In genomic region chr11:73982595-73982989, GRCh38 we compare ENCODE assay signal across 8 cellular contexts. TPM values are rescaled to one million over a fixed set of nuclear protein-coding genes. Genes with fewer than 3 reads are reported as not detected.
DNase-seq lines count a peak whose midpoint lies in the region; ATAC-seq and TF ChIP-seq lines count a peak whose summit lies in the region.

Gene UCP2, minus strand, starts transcription at chr11:73982843. Its CDS starts 4,465 bp downstream, at chr11:73978378.

- CTCF ChIA-PET in AG04450 (lab: Charles Lee), result interaction anchor here (1.1 kb wide), 1 partner anchor 19 kb away, joined by 4 read pairs; no protein-coding TSS in a partner anchor
- CTCF ChIA-PET in activated CD4-positive, alpha-beta T cell treated with anti-CD3 and anti-CD28 coated beads for 36 hours (lab: Charles Lee), result interaction anchor here (0.6 to 1.9 kb wide), 5 partner anchors 9 to 598 kb away, joined by 3 to 5 read pairs (median 5); partner anchors contain the start of genes C2CD3 and PPME1

- H3K9me3 Mint-ChIP-seq in activated CD4-positive, alpha-beta T cell treated with anti-CD3 and anti-CD28 coated beads for 36 hours (ENCODE audit: low read depth), result no peaks in the 10 kb centered on the region

- peaks cover 46% of the 10 kb centered on the region for H3K36me3 Mint-ChIP-seq in activated CD4-positive, alpha-beta T cell treated with anti-CD3 and anti-CD28 coated beads for 36 hours (ENCODE audit: low read depth)

- POLR2A ChIA-PET in AG04450 (lab: Yijun Ruan, JAX), result interaction anchor here (0.6 to 0.9 kb wide), 3 partner anchors 114 to 265 kb away, joined by 3 to 5 read pairs (median 3); no protein-coding TSS in a partner anchor
- POLR2A ChIA-PET in activated CD4-positive, alpha-beta T cell treated with anti-CD3 and anti-CD28 coated beads for 36 hours (lab: Charles Lee), result interaction anchor here (0.6 to 4.5 kb wide), 9 partner anchors 12 to 188 kb away, joined by 3 to 66 read pairs (median 5); partner anchors contain the start of genes C2CD3 and PPME1

- peaks cover 65% of the 10 kb centered on the region for H3K4me1 Mint-ChIP-seq in activated CD4-positive, alpha-beta T cell treated with anti-CD3 and anti-CD28 coated beads for 36 hours

- H3K9me3 ChIP-seq in AG04450 (ENCODE audit: control insufficient read depth, insufficient read depth, low read length) (no peaks in the 10 kb centered on the region), left lung (no peaks in the 10 kb centered on the region)

- H3K27me3 ChIP-seq in AG04450 (ENCODE audit: control insufficient read depth, insufficient read depth, low read length), result no peaks in the 10 kb centered on the region
- no peaks in the 10 kb centered on the region for H3K27me3 ChIP-seq in left lung

- intact Hi-C loops in activated CD4-positive, alpha-beta T cell treated with anti-CD3 and anti-CD28 coated beads for 36 hours (cut with DNase I, micrococcal nuclease), result loop anchor here (1.0 to 10.0 kb wide), 9 partner anchors 38 to 762 kb away; partner anchors contain the start of genes C2CD3 (in 1 of the 2), COA4 (in 1 of the 2), FAM168A (in 1 of the 2) and PAAF1 (in 1 of the 2)
- intact Hi-C loops in left lung (cut with DNase I), result no loop called here

- peak within 1 kb of the TSS; percentile 96 for H3K27ac Mint-ChIP-seq in activated CD4-positive, alpha-beta T cell treated with anti-CD3 and anti-CD28 coated beads for 36 hours

- DNase-seq in AG04450 (ENCODE audit: low read depth, low spot score) (peak; percentile 26), NCI-H460 (ENCODE audit: extremely low read depth, low read depth) (peak; percentile 44), coronary artery (ENCODE audit: low spot score) (no peak), left lung (peak; percentile 91 to 99)
- peak; percentile 92 for DNase-seq in activated CD4-positive, alpha-beta T cell treated with anti-CD3 and anti-CD28 coated beads for 36 hours
- peak; percentile 67 for DNase-seq in stimulated activated CD4-positive, alpha-beta T cell treated with anti-CD3 and anti-CD28 coated beads, Interleukin-2, amount 100 ng/mL, for 4 hours (ENCODE audit: low read depth)

- peak within 1 kb of the TSS; percentile 83 for H3K27ac ChIP-seq in AG04450 (ENCODE audit: low read depth, low read length)
- H3K27ac ChIP-seq in coronary artery, result peak within 1 kb of the TSS; percentile 86 to 92
- H3K27ac ChIP-seq in left lung, result peak within 1 kb of the TSS; percentile 88 to 99

- H3K4me3 ChIP-seq in AG04450 (ENCODE audit: low read depth, low read length) (peak within 1 kb of the TSS; percentile 82), coronary artery (peak within 1 kb of the TSS; percentile 79), left lung (peak within 1 kb of the TSS; percentile 47 to 68)

- TF ChIP-seq CTCF in AG04450 (IDR thresholded peaks at IDR 0.05; ENCODE audit: low read depth, low read length), result no peak
- TF ChIP-seq CTCF in coronary artery (IDR thresholded peaks at IDR 0.05), result no peak
- no peak for TF ChIP-seq CTCF in left lung (IDR thresholded peaks at IDR 0.05)

- peaks cover 0 to 30% of the 10 kb centered on the region in 2 donors for H3K36me3 ChIP-seq in left lung

- H3K27me3 Mint-ChIP-seq in activated CD4-positive, alpha-beta T cell treated with anti-CD3 and anti-CD28 coated beads for 36 hours, result no peaks in the 10 kb centered on the region

- H3K4me3 Mint-ChIP-seq in activated CD4-positive, alpha-beta T cell treated with anti-CD3 and anti-CD28 coated beads for 36 hours, result peak within 1 kb of the TSS; percentile 89

- H3K4me1 ChIP-seq in left lung, result peaks cover 9 to 65% of the 10 kb centered on the region in 2 donors

- ATAC-seq in GM18909 (IDR thresholded peaks at IDR 0.05; ENCODE audit: poor library complexity, unreplicated experiment), result peak; percentile 57
- ATAC-seq in HG03159 (IDR thresholded peaks at IDR 0.05; ENCODE audit: unreplicated experiment), result peak; percentile 39
- ATAC-seq in activated CD4-positive, alpha-beta T cell treated with anti-CD3 and anti-CD28 coated beads for 36 hours, result peak; percentile 67
- peak; percentile 90 for ATAC-seq in left lung

RNA-seq across cellular contexts. Expression of gene UCP2, which starts in this region (rescaled TPM):
- 4.7 and 5.9 TPM in 2 replicates for polyA plus RNA-seq in AG04450 (2011; rRNA removed)
- polyA minus RNA-seq in AG04450 (2011; rRNA and poly(A)+ RNA removed), result 9.8 and 19.1 TPM in 2 replicates
- total RNA-seq in NCI-H460 (2014; rRNA removed; shearing (Covaris generic)), result 0.26 and 0.45 TPM in 2 replicates
- 5.7 and 798 TPM in 2 replicates for polyA plus RNA-seq in NCI-H460 (2014; cell fraction: nucleus; rRNA removed)
- 100 to 1,000 TPM; 259 to 261 TPM for total RNA-seq in activated CD4-positive, alpha-beta T cell treated with anti-CD3 and anti-CD28 coated beads for 36 hours
- total RNA-seq in left lung, result 100 to 1,000 TPM in 1 of 2 donors, 10 to 100 TPM in 1; 70.0 to 142 TPM

Comparison
In these comparisons a context has a peak if more than half of its experiments do, and no peak if none do; other contexts are left out.
1. RNA of gene UCP2 (total RNA-seq): 259 to 261 TPM in activated CD4-positive, alpha-beta T cell treated with anti-CD3 and anti-CD28 coated beads for 36 hours and 70.0 to 142 TPM in left lung; 0.26 to 0.45 TPM in NCI-H460; every median in the first group is over 10 times any median in the second.
2. ATAC-seq: peak in every context shown above with its lines; median percentile 90 in left lung; 67 in activated CD4-positive, alpha-beta T cell treated with anti-CD3 and anti-CD28 coated beads for 36 hours; 57 in GM18909; 39 in HG03159.
3. intact Hi-C loops: an anchor here in activated CD4-positive, alpha-beta T cell treated with anti-CD3 and anti-CD28 coated beads for 36 hours (1.0 to 10.0 kb wide); none called in left lung.
4. Peak in every context shown above with its lines, with median percentiles within 50 percentile points of each other: H3K27ac ChIP-seq and H3K4me3 ChIP-seq.